ENCODE assay signal across 22 cellular contexts in the genomic region with DNA sequence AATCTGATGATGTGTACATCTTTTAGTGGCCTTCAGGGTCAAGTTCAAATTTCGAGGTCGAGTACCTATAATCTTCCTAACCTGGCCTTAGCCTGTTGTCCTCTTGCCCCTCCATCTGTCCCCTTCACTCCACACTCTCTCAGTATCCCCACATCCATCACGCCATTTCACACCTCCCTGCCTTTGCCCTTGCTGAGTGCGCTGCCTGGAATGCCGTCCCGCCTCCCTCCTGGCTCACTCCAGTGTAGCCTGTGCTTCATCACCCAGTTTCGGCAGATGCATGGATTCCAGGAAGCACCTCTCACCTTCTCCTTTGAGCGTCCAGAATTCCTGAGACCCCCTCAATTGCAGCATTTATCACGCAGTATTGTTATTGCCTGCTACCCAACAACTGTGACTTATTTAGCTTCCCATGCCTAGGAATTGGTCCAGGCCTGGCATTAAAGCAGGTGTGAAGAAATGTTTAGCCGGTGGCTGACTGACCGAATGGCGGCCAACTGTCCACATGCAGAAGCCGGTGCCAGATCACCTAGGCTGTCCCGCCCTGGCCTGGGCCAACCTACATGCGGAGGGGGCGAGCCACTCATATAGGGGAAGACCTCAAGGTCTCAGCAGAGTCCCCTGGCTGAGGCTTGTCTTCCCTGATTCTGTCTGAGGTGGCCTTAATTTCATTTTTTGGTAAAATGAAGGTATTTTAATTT. TPM values are rescaled to one million over a fixed set of nuclear protein-coding genes. Genes with fewer than 3 reads are reported as not detected.
DNase-seq lines count a peak whose midpoint lies in the region; ATAC-seq, FAIRE-seq and TF ChIP-seq lines count a peak whose summit lies in the region.
"Had no signal": no experiment of that assay in that cellular context is flagged by ENCODE, and none has a peak within 500 bp of the region (broad histone marks: within the 10 kb centered on the region; RNA-seq: fewer than 3 reads in every experiment).

No MANE protein-coding gene starts in this region.

- H3K4me1 ChIP-seq in heart left ventricle: peaks cover 0 to 52% (median 5%) of the 10 kb centered on the region in 12 donors
- H3K4me1 ChIP-seq: HAP-1 had no signal

- H3K4me3 ChIP-seq in bronchial epithelial cell (ENCODE audit: low read depth, low read length) (no peak overlapping the region), heart left ventricle (no peak overlapping the region)
- H3K4me3 ChIP-seq: HAP-1 had no signal

- WGBS in heart left ventricle, 4 donors: 47 to 57% (median 52%) methylated on average over 16 of the region's 16 CpGs

- ATAC-seq in heart left ventricle: peak; percentile 45 to 70 (median 46)
- no peak for ATAC-seq in GM18870 (IDR thresholded peaks at IDR 0.05; ENCODE audit: unreplicated experiment)
- no peak for ATAC-seq in GM19463 (IDR thresholded peaks at IDR 0.05; ENCODE audit: unreplicated experiment)

- H3K27ac Mint-ChIP-seq in progenitor cell of endocrine pancreas: peak overlapping the region; percentile 41
- no peak overlapping the region for H3K27ac Mint-ChIP-seq in activated CD4-positive, alpha-beta memory T cell treated with anti-CD3 and anti-CD28 coated beads for 36 hours
- H3K27ac Mint-ChIP-seq: CD8-positive, alpha-beta memory T cell; IgD-negative memory B cell had no signal

- H3K27me3 Mint-ChIP-seq in progenitor cell of endocrine pancreas: no peaks in the 10 kb centered on the region
- no peaks in the 10 kb centered on the region for H3K27me3 Mint-ChIP-seq in activated CD4-positive, alpha-beta memory T cell treated with anti-CD3 and anti-CD28 coated beads for 36 hours
- H3K27me3 Mint-ChIP-seq: IgD-negative memory B cell had no signal

- no peaks in the 10 kb centered on the region for H3K27me3 ChIP-seq in bronchial epithelial cell (ENCODE audit: control insufficient read depth, insufficient read depth, low read length)
- no peaks in the 10 kb centered on the region for H3K27me3 ChIP-seq in heart left ventricle

- no peaks in the 10 kb centered on the region for H3K36me3 ChIP-seq in bronchial epithelial cell (ENCODE audit: control insufficient read depth, insufficient read depth, low read length)
- H3K36me3 ChIP-seq in heart left ventricle: peaks cover 0 to 71% (median 6%) of the 10 kb centered on the region in 9 donors
- H3K36me3 ChIP-seq: HAP-1 had no signal

- peak overlapping the region in 8 of 12 donors; percentile 2 to 73 (median 54) for H3K27ac ChIP-seq in heart left ventricle
- H3K27ac ChIP-seq: C4-2B had no signal

- no peaks in the 10 kb centered on the region for H3K36me3 Mint-ChIP-seq in progenitor cell of endocrine pancreas (ENCODE audit: insufficient read depth)
- no peaks in the 10 kb centered on the region for H3K36me3 Mint-ChIP-seq in activated CD4-positive, alpha-beta memory T cell treated with anti-CD3 and anti-CD28 coated beads for 36 hours
- H3K36me3 Mint-ChIP-seq: CD8-positive, alpha-beta memory T cell; IgD-negative memory B cell had no signal

- TF ChIP-seq POLR2A in heart left ventricle (IDR thresholded peaks at IDR 0.05): no peak

- H3K4me1 Mint-ChIP-seq in progenitor cell of endocrine pancreas (ENCODE audit: low read depth): no peaks in the 10 kb centered on the region
- H3K4me1 Mint-ChIP-seq in activated CD4-positive, alpha-beta memory T cell treated with anti-CD3 and anti-CD28 coated beads for 36 hours (ENCODE audit: low read depth): no peaks in the 10 kb centered on the region
- H3K4me1 Mint-ChIP-seq: CD8-positive, alpha-beta memory T cell; IgD-negative memory B cell had no signal

- peak; percentile 7 for FAIRE-seq in bronchial epithelial cell (lab: Jason Lieb, UNC)
- FAIRE-seq: A204.1, RCC 7860 had no signal

- TF ChIP-seq CTCF in bronchial epithelial cell (IDR thresholded peaks at IDR 0.05; ENCODE audit: insufficient read depth, low read length, severe bottlenecking) (no peak), heart left ventricle (IDR thresholded peaks at IDR 0.05) (no peak), progenitor cell of endocrine pancreas (IDR thresholded peaks at IDR 0.05; ENCODE audit: unreplicated experiment) (no peak)

- H3K9me3 Mint-ChIP-seq in progenitor cell of endocrine pancreas (ENCODE audit: low read depth): no peaks in the 10 kb centered on the region
- H3K9me3 Mint-ChIP-seq in activated CD4-positive, alpha-beta memory T cell treated with anti-CD3 and anti-CD28 coated beads for 36 hours: no peaks in the 10 kb centered on the region
- H3K9me3 Mint-ChIP-seq: CD8-positive, alpha-beta memory T cell; IgD-negative memory B cell had no signal

- POLR2A ChIA-PET in activated CD4-positive, alpha-beta memory T cell treated with anti-CD3 and anti-CD28 coated beads for 36 hours (lab: Charles Lee): no interaction called here

- no peak overlapping the region for H3K4me3 Mint-ChIP-seq in progenitor cell of endocrine pancreas (ENCODE audit: low read depth)
- H3K4me3 Mint-ChIP-seq in activated CD4-positive, alpha-beta memory T cell treated with anti-CD3 and anti-CD28 coated beads for 36 hours: no peak overlapping the region
- H3K4me3 Mint-ChIP-seq: CD8-positive, alpha-beta memory T cell; IgD-negative memory B cell had no signal

- DNase-seq in bronchial epithelial cell (ENCODE audit: low read depth): no peak
- DNase-seq in heart left ventricle: peak in 4 of 5 donors; percentile 39 to 66 (median 55)
- peak; percentile 11 for DNase-seq in kidney tubule cell (ENCODE audit: low spot score)
- DNase-seq in progenitor cell of endocrine pancreas (ENCODE audit: low spot score, unreplicated experiment): no peak
- DNase-seq in activated CD4-positive, alpha-beta T cell treated with anti-CD3 and anti-CD28 coated beads, Interleukin-2, amount 50 U/mL, for 4 hours: no peak
- DNase-seq in activated CD4-positive, alpha-beta memory T cell treated with anti-CD3 and anti-CD28 coated beads for 36 hours: no peak
- DNase-seq: CD8-positive, alpha-beta memory T cell; EL; NCI-H1105; NCI-H1694 treated with DMSO at 0.1 percent for 48 hours; NCI-H2081 treated with DMSO at 0.1 percent for 48 hours; NCI-H446; NCI-H526; OCI-M1 had no signal

- CTCF ChIA-PET in activated CD4-positive, alpha-beta memory T cell treated with anti-CD3 and anti-CD28 coated beads for 36 hours (lab: Charles Lee): no interaction called here

- no peaks in the 10 kb centered on the region for H3K9me3 ChIP-seq in heart left ventricle
- H3K9me3 ChIP-seq: HAP-1 had no signal

- intact Hi-C loops in heart left ventricle (cut with DNase I): no loop called here
- intact Hi-C loops in activated CD4-positive, alpha-beta memory T cell treated with anti-CD3 and anti-CD28 coated beads for 36 hours (cut with micrococcal nuclease): no loop called here

RNA-seq across cellular contexts. Expression of a gene that starts 34.5 kb away (rescaled TPM):
- total RNA-seq in bronchial epithelial cell (under 0.01 and 0.13 TPM in 2 replicates), heart left ventricle (100 to 1,000 TPM; 230 to 379 (median 288) TPM), progenitor cell of endocrine pancreas (0.62 and 0.84 TPM in 2 replicates)
- polyA plus RNA-seq in heart left ventricle: 100 to 1,000 TPM in 1 of 2 donors, 10 to 100 TPM in 1; 76.7 to 327 TPM
- total RNA-seq in activated CD4-positive, alpha-beta memory T cell treated with anti-CD3 and anti-CD28 coated beads for 36 hours: not detected
- total RNA-seq: CD8-positive, alpha-beta memory T cell; SK-MEL-5 had no signal
- polyA plus RNA-seq: CD8-positive, alpha-beta memory T cell; IgD-negative memory B cell had no signal

Comparison
In these comparisons a context has a peak if more than half of its experiments do, and no peak if none do; other contexts are left out.
1. DNase-seq: peak in heart left ventricle (4 of 5) and kidney tubule cell (single experiment); none in bronchial epithelial cell (single experiment), progenitor cell of endocrine pancreas (single experiment), activated CD4-positive, alpha-beta T cell treated with anti-CD3 and anti-CD28 coated beads, Interleukin-2, amount 50 U/mL, for 4 hours (0 of 2) and activated CD4-positive, alpha-beta memory T cell treated with anti-CD3 and anti-CD28 coated beads for 36 hours (single experiment).
2. ATAC-seq: peak in heart left ventricle (4 of 4); none in GM18870 (single experiment) and GM19463 (single experiment).
3. RNA of a gene that starts 34.5 kb away (total RNA-seq): 230 to 379 TPM in heart left ventricle; 0.62 to 0.84 TPM in progenitor cell of endocrine pancreas, under 0.01 to 0.13 TPM in bronchial epithelial cell and not detected in activated CD4-positive, alpha-beta memory T cell treated with anti-CD3 and anti-CD28 coated beads for 36 hours; every median in the first group is over 100 times any median in the second.